ENCODE assay signal across 13 cellular contexts in genomic region chr1:7389786-7390603, GRCh38.
DNase-seq lines count a peak whose midpoint lies in the region; ATAC-seq and TF ChIP-seq lines count a peak whose summit lies in the region.
"Had no signal": no experiment of that assay in that cellular context is flagged by ENCODE, and none has a peak within 500 bp of the region (broad histone marks: within the 10 kb centered on the region; RNA-seq: fewer than 3 reads in every experiment).

No MANE protein-coding gene starts in this region.

- H3K9me3 ChIP-seq in BLaER1 treated with 17β-estradiol and CSF1 and Interleukin-3, amounts not matched to agents 10 nM and 100 nM (replicated peaks in 1 of 11) = peaks cover under 1 to 5% (median 2%) of the 10 kb centered on the region in 11 experiments; a peak in 17 of 22 replicates
- no peaks in the 10 kb centered on the region for H3K9me3 ChIP-seq in psoas muscle
- H3K9me3 ChIP-seq: BE2C had no signal

- no peak for TF ChIP-seq CTCF in psoas muscle (IDR thresholded peaks at IDR 0.05)

- peak overlapping the region; percentile 26 to 71 (median 51); a peak in 16 of 22 replicates for H3K9ac ChIP-seq in BLaER1 treated with 17β-estradiol and CSF1 and Interleukin-3, amounts not matched to agents 10 nM and 100 nM

- intact Hi-C loops in left ventricle myocardium superior (cut with micrococcal nuclease) (no loop called here), psoas muscle (cut with DNase I) (no loop called here)

- H3K27me3 ChIP-seq in BLaER1 treated with 17β-estradiol and CSF1 and Interleukin-3, amounts not matched to agents 10 nM and 100 nM = no peaks in the 10 kb centered on the region
- H3K27me3 ChIP-seq in psoas muscle (ENCODE audit: insufficient read depth in 3 of 3, low read length in 2 of 3) = peaks cover 0 to 2% (median 0%) of the 10 kb centered on the region in 3 donors
- H3K27me3 ChIP-seq: BE2C had no signal

- H3K4me1 ChIP-seq in BLaER1 treated with 17β-estradiol and CSF1 and Interleukin-3, amounts not matched to agents 10 nM and 100 nM = peaks cover 20 to 37% (median 27%) of the 10 kb centered on the region in 10 experiments
- no peaks in the 10 kb centered on the region for H3K4me1 ChIP-seq in psoas muscle

- no peaks in the 10 kb centered on the region for H4K20me1 ChIP-seq in BLaER1 treated with 17β-estradiol and CSF1 and Interleukin-3, amounts not matched to agents 10 nM and 100 nM

- DNase-seq in T1000 (lab: John Stamatoyannopoulos, UW) (peak; percentile 40), left ventricle myocardium superior (no peak), psoas muscle (no peak), kidney tubule cell (ENCODE audit: low spot score) (no peak), cerebellar cortex (ENCODE audit: low spot score) (no peak)
- DNase-seq in stimulated activated CD4-positive, alpha-beta T cell treated with anti-CD3 and anti-CD28 coated beads, Interleukin-15, amount 100 ng/mL, for 24 hours = no peak
- DNase-seq: occipital lobe, SIG-M5 had no signal

- 71 to 79% (median 74%) methylated on average over 18 of the region's 18 CpGs for WGBS in psoas muscle, 3 donors

- peak overlapping the region in 2 of 10 experiments; percentile 2 to 25; a peak in 1 of 20 replicates for H3K4me3 ChIP-seq in BLaER1 treated with 17β-estradiol and CSF1 and Interleukin-3, amounts not matched to agents 10 nM and 100 nM
- no peak overlapping the region for H3K4me3 ChIP-seq in psoas muscle
- H3K4me3 ChIP-seq: GM12878, K562 had no signal

- peak overlapping the region; percentile 58 to 85 (median 75) for H3K4me2 ChIP-seq in BLaER1 treated with 17β-estradiol and CSF1 and Interleukin-3, amounts not matched to agents 10 nM and 100 nM

- peak; percentile 5 for ATAC-seq in left ventricle myocardium superior
- peak in 2 of 4 donors; percentile 16 to 30 for ATAC-seq in psoas muscle
- no peak for ATAC-seq in HG02970 (IDR thresholded peaks at IDR 0.05; ENCODE audit: low FRiP score, unreplicated experiment)
- ATAC-seq: GM12878, K562 had no signal

- no peaks in the 10 kb centered on the region for H3K36me3 ChIP-seq in BLaER1 treated with 17β-estradiol and CSF1 and Interleukin-3, amounts not matched to agents 10 nM and 100 nM
- H3K36me3 ChIP-seq in psoas muscle (ENCODE audit: insufficient read depth in 1 of 2, low read depth in 1 of 2) = no peaks in the 10 kb centered on the region
- H3K36me3 ChIP-seq: BE2C had no signal

- peak overlapping the region in 8 of 11 experiments; percentile 43 to 82 (median 66); a peak in 14 of 22 replicates for H3K27ac ChIP-seq in BLaER1 treated with 17β-estradiol and CSF1 and Interleukin-3, amounts not matched to agents 10 nM and 100 nM
- H3K27ac ChIP-seq in psoas muscle = peak overlapping the region; percentile 1
